In the genomic region with DNA sequence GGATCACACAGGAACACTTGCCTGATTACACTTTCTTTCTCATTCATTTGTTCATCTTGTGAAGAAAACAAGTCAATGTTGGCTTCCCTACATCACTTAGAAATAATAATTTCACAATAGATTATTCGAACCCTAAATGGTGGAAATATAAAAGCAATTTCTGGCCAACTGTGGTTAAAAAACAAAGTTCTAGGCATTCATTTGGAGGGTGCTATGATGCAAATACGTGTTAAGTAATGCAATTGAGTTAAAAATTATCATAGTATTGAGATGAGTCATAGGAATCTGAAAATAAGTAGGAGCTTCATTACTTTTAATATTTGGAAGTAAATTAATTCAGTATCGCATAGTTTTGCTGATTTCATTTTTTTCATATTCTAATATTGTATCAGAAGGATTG, we compare ENCODE assay signal across 23 cellular contexts.
A peak's percentile ranks its signal among the peaks of the same experiment; 100 is the strongest.
DNase-seq lines count a peak whose midpoint lies in the region; ATAC-seq, FAIRE-seq and TF ChIP-seq lines count a peak whose summit lies in the region.
"Had no signal": no experiment of that assay in that cellular context is flagged by ENCODE, and none has a peak within 500 bp of the region (broad histone marks: within the 10 kb centered on the region; RNA-seq: fewer than 3 reads in every experiment).

No MANE protein-coding gene starts in this region.

- DNase-seq in HCEC 1CT (peak; percentile 59), astrocyte (ENCODE audit: low read depth) (peak; percentile 57), fibroblast of pulmonary artery (ENCODE audit: low read depth) (peak; percentile 48)
- DNase-seq in activated CD8-positive, alpha-beta T cell treated with anti-CD3 and anti-CD28 coated beads for 36 hours, result no peak
- no peak for DNase-seq in activated CD4-positive, CD25-positive, alpha-beta regulatory T cell treated with anti-CD3 and anti-CD28 coated beads, Interleukin-2, amount 50 U/mL, for 72 hours
- no peak for DNase-seq in activated T-cell treated with anti-CD3 and anti-CD28 coated beads, Interleukin-2, amount 50 U/mL, for 24 hours
- DNase-seq: activated CD4-positive, alpha-beta T cell treated with anti-CD3 and anti-CD28 coated beads for 48 hours; activated CD8-positive, alpha-beta memory T cell treated with anti-CD3 and anti-CD28 coated beads, Interleukin-2, amount 50 U/mL, for 4 hours; activated effector memory CD4-positive, alpha-beta T cell treated with Interleukin-2 at 50 U/mL for 16 hours; Caco-2; effector CD4-positive, alpha-beta T cell; mucosa of descending colon; NCI-H1694; Right ventricle myocardium superior; small intestine; stimulated activated CD4-positive, alpha-beta T cell treated with anti-CD3 and anti-CD28 coated beads, Interleukin-4, amount 100 ng/mL, for 1 hour; stimulated activated naive CD8-positive, alpha-beta T cell treated with anti-CD3 and anti-CD28 coated beads, Interleukin-15, amount 100 ng/mL, for 72 hours; T-cell; transverse colon had no signal

- no peaks in the 10 kb centered on the region for H3K36me3 Mint-ChIP-seq in astrocyte (ENCODE audit: low read depth, unreplicated experiment)
- H3K36me3 Mint-ChIP-seq in activated CD8-positive, alpha-beta T cell treated with anti-CD3 and anti-CD28 coated beads for 36 hours (ENCODE audit: low read depth), result no peaks in the 10 kb centered on the region
- H3K36me3 Mint-ChIP-seq in activated T-cell treated with anti-CD3 and anti-CD28 coated beads, Interleukin-2, amount 50 U/mL, for 24 hours (ENCODE audit: low read depth), result no peaks in the 10 kb centered on the region
- H3K36me3 Mint-ChIP-seq: T-cell had no signal

- CTCF ChIA-PET in activated CD8-positive, alpha-beta T cell treated with anti-CD3 and anti-CD28 coated beads for 36 hours (lab: Charles Lee), result no interaction called here

- H3K27ac Mint-ChIP-seq in astrocyte (ENCODE audit: unreplicated experiment), result peak overlapping the region; percentile 83
- no peak overlapping the region for H3K27ac Mint-ChIP-seq in activated CD8-positive, alpha-beta T cell treated with anti-CD3 and anti-CD28 coated beads for 36 hours
- no peak overlapping the region for H3K27ac Mint-ChIP-seq in activated T-cell treated with anti-CD3 and anti-CD28 coated beads, Interleukin-2, amount 50 U/mL, for 24 hours
- H3K27ac Mint-ChIP-seq: stimulated activated naive CD8-positive, alpha-beta T cell treated with anti-CD3 and anti-CD28 coated beads, Interleukin-15, amount 100 ng/mL, for 72 hours; T-cell had no signal

- no peaks in the 10 kb centered on the region for H3K9me3 Mint-ChIP-seq in astrocyte (ENCODE audit: unreplicated experiment)
- peaks cover 2% of the 10 kb centered on the region for H3K9me3 Mint-ChIP-seq in activated CD8-positive, alpha-beta T cell treated with anti-CD3 and anti-CD28 coated beads for 36 hours
- H3K9me3 Mint-ChIP-seq in activated T-cell treated with anti-CD3 and anti-CD28 coated beads, Interleukin-2, amount 50 U/mL, for 24 hours, result no peaks in the 10 kb centered on the region
- H3K9me3 Mint-ChIP-seq: neural crest cell; stimulated activated naive CD8-positive, alpha-beta T cell treated with anti-CD3 and anti-CD28 coated beads, Interleukin-15, amount 100 ng/mL, for 72 hours had no signal

- H3K36me3 ChIP-seq in astrocyte (ENCODE audit: insufficient read depth, low read length), result no peaks in the 10 kb centered on the region
- H3K36me3 ChIP-seq: prostate gland, transverse colon had no signal

- TF ChIP-seq CTCF in astrocyte (IDR thresholded peaks at IDR 0.05; ENCODE audit: insufficient read depth, low read depth, low read length) (no peak), fibroblast of pulmonary artery (IDR thresholded peaks at IDR 0.05; ENCODE audit: low read length, missing control alignments) (no peak)
- no peak for TF ChIP-seq CTCF in activated CD8-positive, alpha-beta T cell treated with anti-CD3 and anti-CD28 coated beads for 36 hours (IDR thresholded peaks at IDR 0.05)

- ATAC-seq in GM18858 (IDR thresholded peaks at IDR 0.05; ENCODE audit: unreplicated experiment), result no peak
- no peak for ATAC-seq in activated CD8-positive, alpha-beta T cell treated with anti-CD3 and anti-CD28 coated beads for 36 hours
- ATAC-seq: mucosa of descending colon; stimulated activated naive CD8-positive, alpha-beta T cell treated with anti-CD3 and anti-CD28 coated beads, Interleukin-15, amount 100 ng/mL, for 72 hours; T-cell had no signal

- H3K4me3 Mint-ChIP-seq in astrocyte (ENCODE audit: unreplicated experiment), result no peak overlapping the region
- no peak overlapping the region for H3K4me3 Mint-ChIP-seq in activated CD8-positive, alpha-beta T cell treated with anti-CD3 and anti-CD28 coated beads for 36 hours
- H3K4me3 Mint-ChIP-seq in activated T-cell treated with anti-CD3 and anti-CD28 coated beads, Interleukin-2, amount 50 U/mL, for 24 hours, result no peak overlapping the region
- H3K4me3 Mint-ChIP-seq: central memory CD8-positive, alpha-beta T cell; neural crest cell; stimulated activated naive CD8-positive, alpha-beta T cell treated with anti-CD3 and anti-CD28 coated beads, Interleukin-15, amount 100 ng/mL, for 72 hours; T-cell had no signal

- H4K20me1 ChIP-seq in astrocyte (ENCODE audit: insufficient read depth, low read length), result no peaks in the 10 kb centered on the region

- H3K4me1 Mint-ChIP-seq in astrocyte (ENCODE audit: low read depth, unreplicated experiment), result peaks cover 39% of the 10 kb centered on the region
- H3K4me1 Mint-ChIP-seq in activated CD8-positive, alpha-beta T cell treated with anti-CD3 and anti-CD28 coated beads for 36 hours (ENCODE audit: low read depth), result no peaks in the 10 kb centered on the region
- no peaks in the 10 kb centered on the region for H3K4me1 Mint-ChIP-seq in activated T-cell treated with anti-CD3 and anti-CD28 coated beads, Interleukin-2, amount 50 U/mL, for 24 hours (ENCODE audit: low read depth)
- H3K4me1 Mint-ChIP-seq: central memory CD8-positive, alpha-beta T cell; stimulated activated naive CD8-positive, alpha-beta T cell treated with anti-CD3 and anti-CD28 coated beads, Interleukin-15, amount 100 ng/mL, for 72 hours; T-cell had no signal

- intact Hi-C loops in activated CD8-positive, alpha-beta T cell treated with anti-CD3 and anti-CD28 coated beads for 36 hours (cut with micrococcal nuclease), result no loop called here

- peak; percentile 82 for FAIRE-seq in astrocyte (lab: Jason Lieb, UNC)
- FAIRE-seq: small intestine had no signal

- POLR2A ChIA-PET in activated CD8-positive, alpha-beta T cell treated with anti-CD3 and anti-CD28 coated beads for 36 hours (lab: Charles Lee), result no interaction called here

- H3K4me1 ChIP-seq in astrocyte (ENCODE audit: insufficient read depth, low read length), result peaks cover 37% of the 10 kb centered on the region
- H3K4me1 ChIP-seq: Caco-2, prostate gland, transverse colon had no signal

- H3K27ac ChIP-seq in astrocyte (ENCODE audit: low read depth, low read length), result peak overlapping the region; percentile 93
- H3K27ac ChIP-seq: prostate gland, transverse colon had no signal

- no peak overlapping the region for H2AFZ ChIP-seq in astrocyte (ENCODE audit: low read depth, low read length)

- H3K27me3 ChIP-seq in astrocyte (ENCODE audit: insufficient read depth, low read length), result no peaks in the 10 kb centered on the region
- H3K27me3 ChIP-seq: transverse colon had no signal

- no peaks in the 10 kb centered on the region for H3K79me2 ChIP-seq in astrocyte (ENCODE audit: insufficient read depth, low read length)

- no peaks in the 10 kb centered on the region for H3K27me3 Mint-ChIP-seq in astrocyte (ENCODE audit: low read depth, unreplicated experiment)
- H3K27me3 Mint-ChIP-seq in activated CD8-positive, alpha-beta T cell treated with anti-CD3 and anti-CD28 coated beads for 36 hours, result no peaks in the 10 kb centered on the region
- H3K27me3 Mint-ChIP-seq in activated T-cell treated with anti-CD3 and anti-CD28 coated beads, Interleukin-2, amount 50 U/mL, for 24 hours, result no peaks in the 10 kb centered on the region
- H3K27me3 Mint-ChIP-seq: central memory CD8-positive, alpha-beta T cell; stimulated activated naive CD8-positive, alpha-beta T cell treated with anti-CD3 and anti-CD28 coated beads, Interleukin-15, amount 100 ng/mL, for 72 hours; T-cell had no signal

- no peaks in the 10 kb centered on the region for H3K9me3 ChIP-seq in astrocyte (ENCODE audit: insufficient read depth, low read depth, low read length)
- H3K9me3 ChIP-seq: Caco-2, mucosa of descending colon, prostate gland, transverse colon had no signal

- H3K9ac ChIP-seq in astrocyte (ENCODE audit: low read length), result peak overlapping the region; percentile 45

- no peak overlapping the region for H3K4me2 ChIP-seq in astrocyte (ENCODE audit: low read length)

- H3K4me3 ChIP-seq in astrocyte (ENCODE audit: insufficient read depth, low read depth, low read length), result no peak overlapping the region
- H3K4me3 ChIP-seq in fibroblast of pulmonary artery (replicated peaks; ENCODE audit: low read depth, low read length), result no peak overlapping the region
- H3K4me3 ChIP-seq: mucosa of descending colon, prostate gland, transverse colon had no signal

Comparison
In these comparisons a context has a peak if more than half of its experiments do, and no peak if none do; other contexts are left out.
1. DNase-seq: peak in HCEC 1CT (single experiment), astrocyte (single experiment) and fibroblast of pulmonary artery (single experiment); none in activated CD8-positive, alpha-beta T cell treated with anti-CD3 and anti-CD28 coated beads for 36 hours (single experiment), activated CD4-positive, CD25-positive, alpha-beta regulatory T cell treated with anti-CD3 and anti-CD28 coated beads, Interleukin-2, amount 50 U/mL, for 72 hours (single experiment) and activated T-cell treated with anti-CD3 and anti-CD28 coated beads, Interleukin-2, amount 50 U/mL, for 24 hours (single experiment).